13 cellular contexts compared by ENCODE assay signal in the genomic region with DNA sequence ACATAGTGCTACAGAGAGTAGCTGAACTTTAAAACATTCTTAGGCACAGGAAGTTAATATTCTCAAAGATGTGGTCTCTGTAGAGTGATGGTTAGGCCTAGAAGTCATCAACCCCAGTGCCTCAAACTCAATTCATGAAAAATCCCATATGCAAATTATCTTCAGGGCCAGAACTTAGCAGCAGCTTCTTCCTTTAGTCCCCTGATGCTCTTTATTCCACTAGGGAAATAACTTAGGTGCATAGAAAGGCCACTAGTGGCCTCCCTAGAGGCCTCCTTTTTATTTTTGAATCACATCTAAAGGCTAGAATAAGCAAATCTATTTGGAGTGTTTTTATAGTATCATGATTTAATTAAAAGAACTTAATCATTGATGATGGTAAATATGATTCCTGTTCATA.
DNase-seq lines count a peak whose midpoint lies in the region; ATAC-seq and TF ChIP-seq lines count a peak whose summit lies in the region.
"Had no signal": no experiment of that assay in that cellular context is flagged by ENCODE, and none has a peak within 500 bp of the region (broad histone marks: within the 10 kb centered on the region; RNA-seq: fewer than 3 reads in every experiment).

No MANE protein-coding gene starts in this region.

- POLR2A ChIA-PET in activated CD8-positive, alpha-beta T cell treated with anti-CD3 and anti-CD28 coated beads for 36 hours (lab: Charles Lee), result no interaction called here
- POLR2A ChIA-PET in activated CD8-positive, alpha-beta T cell treated with anti-CD3 and anti-CD28 coated beads, Interleukin-2, amount 10 ng/mL, durations not matched to agents 7 days and 5 days (lab: Charles Lee), result no interaction called here
- POLR2A ChIA-PET in activated CD4-positive, alpha-beta memory T cell treated with anti-CD3 and anti-CD28 coated beads, Interleukin-2, amount 10 ng/mL, durations not matched to agents 7 days and 5 days (lab: Charles Lee), result no interaction called here

- H3K4me1 ChIP-seq in endodermal cell (ENCODE audit: control insufficient read depth, insufficient read depth, low read length), result no peaks in the 10 kb centered on the region
- no peaks in the 10 kb centered on the region for H3K4me1 ChIP-seq in smooth muscle cell (ENCODE audit: low read depth)
- H3K4me1 ChIP-seq: gastroesophageal sphincter had no signal

- H3K36me3 ChIP-seq in endodermal cell (ENCODE audit: control insufficient read depth, insufficient read depth, low read length) (no peaks in the 10 kb centered on the region), smooth muscle cell (ENCODE audit: low read depth) (no peaks in the 10 kb centered on the region)

- peak; percentile 39 for TF ChIP-seq CTCF in activated CD8-positive, alpha-beta T cell treated with anti-CD3 and anti-CD28 coated beads for 36 hours (IDR thresholded peaks at IDR 0.05)
- TF ChIP-seq CTCF in LNCAP (IDR thresholded peaks at IDR 0.05) (peak; percentile 40), endodermal cell (conservative IDR thresholded peaks at IDR 0.05) (peak; percentile 73), smooth muscle cell (IDR thresholded peaks at IDR 0.05; ENCODE audit: borderline replicate concordance, insufficient read depth, poor library complexity, severe bottlenecking) (peak; percentile 30)

- H3F3A ChIP-seq in smooth muscle cell (ENCODE audit: low read depth), result no peaks in the 10 kb centered on the region

- H3K27me3 ChIP-seq in endodermal cell (ENCODE audit: control insufficient read depth, insufficient read depth, low read length, poor library complexity, severe bottlenecking) (no peaks in the 10 kb centered on the region), smooth muscle cell (ENCODE audit: low read depth) (no peaks in the 10 kb centered on the region)
- H3K27me3 ChIP-seq: BLaER1 treated with 17β-estradiol and CSF1 and Interleukin-3, amounts not matched to agents 10 nM and 100 nM; gastroesophageal sphincter had no signal

- H3K4me3 Mint-ChIP-seq in activated CD8-positive, alpha-beta T cell treated with anti-CD3 and anti-CD28 coated beads for 36 hours, result no peak overlapping the region
- no peak overlapping the region for H3K4me3 Mint-ChIP-seq in activated CD8-positive, alpha-beta T cell treated with anti-CD3 and anti-CD28 coated beads, Interleukin-2, amount 10 ng/mL, durations not matched to agents 7 days and 5 days
- no peak overlapping the region for H3K4me3 Mint-ChIP-seq in endodermal cell
- no peak overlapping the region for H3K4me3 Mint-ChIP-seq in activated CD4-positive, alpha-beta memory T cell treated with anti-CD3 and anti-CD28 coated beads, Interleukin-2, amount 10 ng/mL, durations not matched to agents 7 days and 5 days

- H4K20me1 ChIP-seq in smooth muscle cell (ENCODE audit: low read depth), result no peaks in the 10 kb centered on the region
- H4K20me1 ChIP-seq: BLaER1 treated with 17β-estradiol and CSF1 and Interleukin-3, amounts not matched to agents 10 nM and 100 nM had no signal

- H3K27ac ChIP-seq in endodermal cell (ENCODE audit: low read depth, low read length) (no peak overlapping the region), smooth muscle cell (ENCODE audit: low read depth) (no peak overlapping the region)
- H3K27ac ChIP-seq: BLaER1 treated with 17β-estradiol and CSF1 and Interleukin-3, amounts not matched to agents 10 nM and 100 nM; gastroesophageal sphincter had no signal

- H3K9ac ChIP-seq in endodermal cell (ENCODE audit: extremely low read depth, low read length, poor library complexity, severe bottlenecking), result no peak overlapping the region
- H3K9ac ChIP-seq in smooth muscle cell (ENCODE audit: low read depth), result no peak overlapping the region
- H3K9ac ChIP-seq: BLaER1 treated with 17β-estradiol and CSF1 and Interleukin-3, amounts not matched to agents 10 nM and 100 nM had no signal

- H3K27ac Mint-ChIP-seq in activated CD8-positive, alpha-beta T cell treated with anti-CD3 and anti-CD28 coated beads for 36 hours, result no peak overlapping the region
- no peak overlapping the region for H3K27ac Mint-ChIP-seq in activated CD8-positive, alpha-beta T cell treated with anti-CD3 and anti-CD28 coated beads, Interleukin-2, amount 10 ng/mL, durations not matched to agents 7 days and 5 days
- no peak overlapping the region for H3K27ac Mint-ChIP-seq in endodermal cell
- H3K27ac Mint-ChIP-seq in activated CD4-positive, alpha-beta memory T cell treated with anti-CD3 and anti-CD28 coated beads, Interleukin-2, amount 10 ng/mL, durations not matched to agents 7 days and 5 days, result no peak overlapping the region

- ATAC-seq in activated CD8-positive, alpha-beta T cell treated with anti-CD3 and anti-CD28 coated beads for 36 hours, result no peak
- ATAC-seq in activated CD8-positive, alpha-beta T cell treated with anti-CD3 and anti-CD28 coated beads, Interleukin-2, amount 10 ng/mL, durations not matched to agents 7 days and 5 days, result no peak
- no peak for ATAC-seq in GM21723 (IDR thresholded peaks at IDR 0.05; ENCODE audit: unreplicated experiment)
- ATAC-seq: gastroesophageal sphincter had no signal

- H3K4me3 ChIP-seq in endodermal cell (ENCODE audit: low read length) (no peak overlapping the region), smooth muscle cell (no peak overlapping the region)
- H3K4me3 ChIP-seq: BLaER1 treated with 17β-estradiol and CSF1 and Interleukin-3, amounts not matched to agents 10 nM and 100 nM; gastroesophageal sphincter had no signal

- H3K4me2 ChIP-seq in smooth muscle cell, result no peak overlapping the region
- H3K4me2 ChIP-seq: BLaER1 treated with 17β-estradiol and CSF1 and Interleukin-3, amounts not matched to agents 10 nM and 100 nM had no signal

- H2AFZ ChIP-seq in smooth muscle cell (ENCODE audit: low read depth), result no peak overlapping the region

- peaks cover 2% of the 10 kb centered on the region for H3K27me3 Mint-ChIP-seq in activated CD8-positive, alpha-beta T cell treated with anti-CD3 and anti-CD28 coated beads for 36 hours
- H3K27me3 Mint-ChIP-seq in activated CD8-positive, alpha-beta T cell treated with anti-CD3 and anti-CD28 coated beads, Interleukin-2, amount 10 ng/mL, durations not matched to agents 7 days and 5 days (ENCODE audit: low read depth), result no peaks in the 10 kb centered on the region
- H3K27me3 Mint-ChIP-seq in endodermal cell (ENCODE audit: insufficient read depth), result peaks cover 1% of the 10 kb centered on the region
- H3K27me3 Mint-ChIP-seq in activated CD4-positive, alpha-beta memory T cell treated with anti-CD3 and anti-CD28 coated beads, Interleukin-2, amount 10 ng/mL, durations not matched to agents 7 days and 5 days, result no peaks in the 10 kb centered on the region

- peaks cover 3% of the 10 kb centered on the region for H3K4me1 Mint-ChIP-seq in activated CD8-positive, alpha-beta T cell treated with anti-CD3 and anti-CD28 coated beads for 36 hours (ENCODE audit: low read depth)
- no peaks in the 10 kb centered on the region for H3K4me1 Mint-ChIP-seq in activated CD8-positive, alpha-beta T cell treated with anti-CD3 and anti-CD28 coated beads, Interleukin-2, amount 10 ng/mL, durations not matched to agents 7 days and 5 days (ENCODE audit: low read depth)
- no peaks in the 10 kb centered on the region for H3K4me1 Mint-ChIP-seq in endodermal cell
- no peaks in the 10 kb centered on the region for H3K4me1 Mint-ChIP-seq in activated CD4-positive, alpha-beta memory T cell treated with anti-CD3 and anti-CD28 coated beads, Interleukin-2, amount 10 ng/mL, durations not matched to agents 7 days and 5 days

- CTCF ChIA-PET in activated CD8-positive, alpha-beta T cell treated with anti-CD3 and anti-CD28 coated beads for 36 hours (lab: Charles Lee), result interaction anchor here (0.9 to 1.7 kb wide), 5 partner anchors 14 to 108 kb away, joined by 3 to 4 read pairs (median 3); no protein-coding TSS in a partner anchor
- CTCF ChIA-PET in activated CD8-positive, alpha-beta T cell treated with anti-CD3 and anti-CD28 coated beads, Interleukin-2, amount 10 ng/mL, durations not matched to agents 7 days and 5 days (lab: Charles Lee), result interaction anchor here (0.8 to 1.8 kb wide), 3 partner anchors 9 to 28 kb away, joined by 4 to 6 read pairs (median 4); no protein-coding TSS in a partner anchor
- CTCF ChIA-PET in activated CD4-positive, alpha-beta memory T cell treated with anti-CD3 and anti-CD28 coated beads, Interleukin-2, amount 10 ng/mL, durations not matched to agents 7 days and 5 days (lab: Charles Lee), result interaction anchor here (0.9 to 1.8 kb wide), 4 partner anchors 11 to 436 kb away, joined by 3 to 5 read pairs (median 3); no protein-coding TSS in a partner anchor

- intact Hi-C loops in activated CD8-positive, alpha-beta T cell treated with anti-CD3 and anti-CD28 coated beads for 36 hours (cut with micrococcal nuclease), result loop anchor here (10.0 kb wide), 1 partner anchor 103 kb away; no protein-coding TSS in a partner anchor

- H3K9me3 Mint-ChIP-seq in activated CD8-positive, alpha-beta T cell treated with anti-CD3 and anti-CD28 coated beads for 36 hours, result no peaks in the 10 kb centered on the region
- H3K9me3 Mint-ChIP-seq in activated CD8-positive, alpha-beta T cell treated with anti-CD3 and anti-CD28 coated beads, Interleukin-2, amount 10 ng/mL, durations not matched to agents 7 days and 5 days (ENCODE audit: insufficient read depth), result no peaks in the 10 kb centered on the region
- H3K9me3 Mint-ChIP-seq in endodermal cell, result peaks cover 6% of the 10 kb centered on the region
- H3K9me3 Mint-ChIP-seq in activated CD4-positive, alpha-beta memory T cell treated with anti-CD3 and anti-CD28 coated beads, Interleukin-2, amount 10 ng/mL, durations not matched to agents 7 days and 5 days, result no peaks in the 10 kb centered on the region

- no peaks in the 10 kb centered on the region for H3K79me2 ChIP-seq in smooth muscle cell (ENCODE audit: low read depth)

- H3K9me3 ChIP-seq in endodermal cell (ENCODE audit: control insufficient read depth, low read length) (peaks cover 10% of the 10 kb centered on the region), smooth muscle cell (replicated peaks; ENCODE audit: low read depth) (no peaks in the 10 kb centered on the region)

- peaks cover 11% of the 10 kb centered on the region for H3K36me3 Mint-ChIP-seq in activated CD8-positive, alpha-beta T cell treated with anti-CD3 and anti-CD28 coated beads for 36 hours (ENCODE audit: low read depth)
- H3K36me3 Mint-ChIP-seq in activated CD8-positive, alpha-beta T cell treated with anti-CD3 and anti-CD28 coated beads, Interleukin-2, amount 10 ng/mL, durations not matched to agents 7 days and 5 days (ENCODE audit: low read depth), result no peaks in the 10 kb centered on the region
- no peaks in the 10 kb centered on the region for H3K36me3 Mint-ChIP-seq in endodermal cell (ENCODE audit: low read depth)
- H3K36me3 Mint-ChIP-seq in activated CD4-positive, alpha-beta memory T cell treated with anti-CD3 and anti-CD28 coated beads, Interleukin-2, amount 10 ng/mL, durations not matched to agents 7 days and 5 days (ENCODE audit: low read depth), result no peaks in the 10 kb centered on the region

- DNase-seq in activated CD8-positive, alpha-beta T cell treated with anti-CD3 and anti-CD28 coated beads for 36 hours, result no peak
- no peak for DNase-seq in activated CD8-positive, alpha-beta T cell treated with anti-CD3 and anti-CD28 coated beads, Interleukin-2, amount 10 ng/mL, durations not matched to agents 7 days and 5 days
- DNase-seq in endodermal cell (no peak), smooth muscle cell (lab: John Stamatoyannopoulos, UW; ENCODE audit: unreplicated experiment) (no peak)
- no peak for DNase-seq in stimulated activated naive CD4-positive, alpha-beta T cell (lab: John Stamatoyannopoulos, UW)
- DNase-seq in activated CD4-positive, alpha-beta memory T cell treated with anti-CD3 and anti-CD28 coated beads, Interleukin-2, amount 10 ng/mL, durations not matched to agents 7 days and 5 days, result no peak
- DNase-seq: activated CD4-positive, alpha-beta T cell treated with anti-CD3 and anti-CD28 coated beads, Interleukin-2, amount 50 U/mL, for 48 hours; amygdala; NCI-H1048 had no signal
